In the genomic region with DNA sequence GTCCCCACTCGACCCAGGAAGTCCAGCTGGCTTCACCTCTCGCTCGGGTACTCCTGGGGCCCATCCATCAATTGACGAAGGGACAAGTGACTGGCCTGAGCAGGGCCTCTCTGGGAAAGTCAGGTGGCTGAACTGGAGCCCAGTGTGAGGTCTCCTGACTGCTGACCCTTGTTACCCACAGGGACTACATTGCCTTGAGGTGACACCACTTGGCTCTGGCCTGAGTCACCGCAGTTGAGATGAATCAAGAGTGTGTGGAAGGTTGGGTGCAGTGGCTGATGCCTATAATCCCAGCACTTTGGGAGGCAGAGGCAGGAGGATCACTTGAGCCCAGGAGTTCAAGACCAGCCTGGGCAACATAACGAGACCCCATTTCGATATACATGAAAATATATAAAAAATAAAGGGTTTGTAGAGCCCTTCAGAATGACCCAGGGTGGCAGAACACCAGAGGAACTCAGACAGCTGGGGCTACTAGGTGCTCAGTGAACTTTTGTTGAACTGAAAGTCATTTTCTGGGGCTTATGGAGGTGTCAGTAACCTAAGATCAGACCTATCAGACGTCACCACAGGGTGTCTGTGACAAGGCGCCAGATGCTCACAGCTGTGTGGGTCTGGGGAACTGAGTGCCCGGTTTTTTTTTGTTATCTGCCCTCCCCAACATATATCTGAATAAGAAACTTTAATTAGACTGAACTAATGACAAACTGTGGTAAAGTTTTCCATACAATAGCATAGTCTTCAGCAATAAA, we compare ENCODE assay signal across 27 cellular contexts.
"Had no signal": no experiment of that assay in that cellular context is flagged by ENCODE, and none has a peak within 500 bp of the region (broad histone marks: within the 10 kb centered on the region; RNA-seq: fewer than 3 reads in every experiment).

No MANE protein-coding gene starts in this region.

- DNase-seq: hypothalamus; immature natural killer cell; kidney; left ventricle myocardium inferior; midbrain; mucosa of descending colon; naive thymus-derived CD4-positive, alpha-beta T cell; retina; right cardiac atrium; small intestine; stimulated activated CD4-positive, alpha-beta T cell treated with anti-CD3 and anti-CD28 coated beads, Interleukin-1b, Interleukin-23, amount 100 ng/mL, for 48 hours; stimulated activated CD4-positive, alpha-beta T cell treated with anti-CD3 and anti-CD28 coated beads, Interleukin-2, amount 100 ng/mL, for 48 hours; stimulated activated CD4-positive, alpha-beta T cell treated with anti-CD3 and anti-CD28 coated beads, Interleukin-4, amount 100 ng/mL, for 4 hours; stimulated activated CD8-positive, alpha-beta memory T cell treated with anti-CD3 and anti-CD28 coated beads, Interleukin-4, amount 100 ng/mL, for 48 hours; stimulated activated naive CD4-positive, alpha-beta T cell treated with Interleukin-2 at 50 U/mL for 16 hours; stimulated activated naive CD8-positive, alpha-beta T cell treated with anti-CD3 and anti-CD28 coated beads, Interleukin-15, amount 100 ng/mL, for 72 hours; substantia nigra had no signal

- H3K36me3 Mint-ChIP-seq: immature natural killer cell; naive thymus-derived CD4-positive, alpha-beta T cell; natural killer cell treated with Interleukin-12 subunit alpha and Interleukin-12 subunit beta and Interleukin-15 and Interleukin-18, amount 100 ng/mL, for 72 hours; stimulated activated memory B cell treated with anti-CD40 and anti-IgM and Interleukin-4, amounts not matched to agents 10 μg/mL and 1 μg/mL and 100 μg/mL, for 72 hours; type B pancreatic cell had no signal

- ATAC-seq: mucosa of descending colon; naive thymus-derived CD4-positive, alpha-beta T cell; natural killer cell treated with Interleukin-12 subunit alpha and Interleukin-12 subunit beta and Interleukin-15 and Interleukin-18, amount 100 ng/mL, for 72 hours; right cardiac atrium; stimulated activated memory B cell treated with anti-CD40 and anti-IgM and Interleukin-4, amounts not matched to agents 10 μg/mL and 1 μg/mL and 100 μg/mL, for 72 hours; stimulated activated naive CD8-positive, alpha-beta T cell treated with anti-CD3 and anti-CD28 coated beads, Interleukin-15, amount 100 ng/mL, for 72 hours had no signal

- H3K9me3 ChIP-seq: left ventricle myocardium inferior, mucosa of descending colon, ovary, prostate gland, sigmoid colon, tibial nerve, vagina had no signal

- H3K4me1 ChIP-seq: prostate gland had no signal

- FAIRE-seq: islet of Langerhans, kidney, small intestine had no signal

- H3K9me3 Mint-ChIP-seq: immature natural killer cell; naive thymus-derived CD4-positive, alpha-beta T cell; natural killer cell treated with Interleukin-12 subunit alpha and Interleukin-12 subunit beta and Interleukin-15 and Interleukin-18, amount 100 ng/mL, for 72 hours; stimulated activated memory B cell treated with anti-CD40 and anti-IgM and Interleukin-4, amounts not matched to agents 10 μg/mL and 1 μg/mL and 100 μg/mL, for 72 hours; stimulated activated naive CD8-positive, alpha-beta T cell treated with anti-CD3 and anti-CD28 coated beads, Interleukin-15, amount 100 ng/mL, for 72 hours; type B pancreatic cell had no signal

- H3K4me3 Mint-ChIP-seq: immature natural killer cell; naive thymus-derived CD4-positive, alpha-beta T cell; natural killer cell treated with Interleukin-12 subunit alpha and Interleukin-12 subunit beta and Interleukin-15 and Interleukin-18, amount 100 ng/mL, for 72 hours; stimulated activated memory B cell treated with anti-CD40 and anti-IgM and Interleukin-4, amounts not matched to agents 10 μg/mL and 1 μg/mL and 100 μg/mL, for 72 hours; stimulated activated naive CD8-positive, alpha-beta T cell treated with anti-CD3 and anti-CD28 coated beads, Interleukin-15, amount 100 ng/mL, for 72 hours; type B pancreatic cell had no signal

- H3K36me3 ChIP-seq: left ventricle myocardium inferior, ovary, prostate gland, sigmoid colon, tibial nerve, vagina had no signal

- H3K27ac ChIP-seq: left ventricle myocardium inferior, ovary, prostate gland, sigmoid colon, tibial nerve, vagina had no signal

- H3K4me3 ChIP-seq: left ventricle myocardium inferior, lung, mucosa of descending colon, ovary, prostate gland, sigmoid colon, tibial nerve, vagina had no signal

- H3K27me3 Mint-ChIP-seq: stimulated activated memory B cell treated with anti-CD40 and anti-IgM and Interleukin-4, amounts not matched to agents 10 μg/mL and 1 μg/mL and 100 μg/mL, for 72 hours; stimulated activated naive CD8-positive, alpha-beta T cell treated with anti-CD3 and anti-CD28 coated beads, Interleukin-15, amount 100 ng/mL, for 72 hours; type B pancreatic cell had no signal

- H3K27ac Mint-ChIP-seq: natural killer cell treated with Interleukin-12 subunit alpha and Interleukin-12 subunit beta and Interleukin-15 and Interleukin-18, amount 100 ng/mL, for 72 hours; stimulated activated memory B cell treated with anti-CD40 and anti-IgM and Interleukin-4, amounts not matched to agents 10 μg/mL and 1 μg/mL and 100 μg/mL, for 72 hours; stimulated activated naive CD8-positive, alpha-beta T cell treated with anti-CD3 and anti-CD28 coated beads, Interleukin-15, amount 100 ng/mL, for 72 hours; type B pancreatic cell had no signal

- H3K27me3 ChIP-seq: ovary, sigmoid colon, tibial nerve, vagina had no signal
